ENCODE assay signal across 8 cellular contexts in genomic region chr5:115296130-115296997, GRCh38. TPM values are rescaled to one million over a fixed set of nuclear protein-coding genes. Genes with fewer than 3 reads are reported as not detected.
DNase-seq lines count a peak whose midpoint lies in the region; ATAC-seq and TF ChIP-seq lines count a peak whose summit lies in the region.

CCDC112 (minus strand) TSS chr5:115296654; CDS start chr5:115296543, 111 bp downstream.

- DNase-seq in NCI-H2196 treated with DMSO at 0.1 percent for 48 hours (lab: John Stamatoyannopoulos, UW; ENCODE audit: unreplicated experiment) = peak; percentile 55
- DNase-seq in activated CD4-positive, alpha-beta T cell treated with anti-CD3 and anti-CD28 coated beads for 24 hours (ENCODE audit: low read depth in 2 of 2) = peak; percentile 77
- peak; percentile 91 for DNase-seq in colonic mucosa
- peak; percentile 73 for DNase-seq in left lobe of liver (ENCODE audit: low spot score)
- peak; percentile 76 for DNase-seq in stimulated activated CD4-positive, alpha-beta T cell treated with anti-CD3 and anti-CD28 coated beads, Interleukin-2, amount 100 ng/mL, for 4 hours (ENCODE audit: low read depth)

- peak within 1 kb of the TSS; percentile 61 to 90 for H3K9ac ChIP-seq in colonic mucosa (ENCODE audit: low read depth in 2 of 2, low read length in 2 of 2)

- H3K79me2 ChIP-seq in ACC112 (ENCODE audit: control insufficient read depth, insufficient read depth, low read length, unreplicated experiment) = peaks cover 18% of the 10 kb centered on the region

- H3K27ac ChIP-seq in ACC112 (ENCODE audit: low read depth, low read length) (no peak within 1 kb of the TSS), colonic mucosa (peak within 1 kb of the TSS; percentile 83)

- H3K27me3 ChIP-seq in ACC112 (ENCODE audit: insufficient read depth, low read length) (no peaks in the 10 kb centered on the region), colonic mucosa (no peaks in the 10 kb centered on the region)

- peak within 1 kb of the TSS; percentile 87 for H2AFZ ChIP-seq in ACC112 (ENCODE audit: low read length, unreplicated experiment)

- H3K4me1 ChIP-seq in ACC112 (ENCODE audit: control insufficient read depth, insufficient read depth, low read length, unreplicated experiment) (no peaks in the 10 kb centered on the region), colonic mucosa (no peaks in the 10 kb centered on the region)

- ATAC-seq in GM18858 (IDR thresholded peaks at IDR 0.05; ENCODE audit: unreplicated experiment) (peak; percentile 74), HG03064 (IDR thresholded peaks at IDR 0.05; ENCODE audit: low read depth, unreplicated experiment) (peak; percentile 71), left lobe of liver (peak; percentile 92)

- H3K4me3 ChIP-seq in ACC112 (ENCODE audit: low read depth, low read length) (peak within 1 kb of the TSS; percentile 83), colonic mucosa (peak within 1 kb of the TSS; percentile 66)

- intact Hi-C loops in colonic mucosa (cut with DNase I) = no loop called here

- H3K36me3 ChIP-seq in ACC112 (ENCODE audit: insufficient read depth, low read length) = no peaks in the 10 kb centered on the region
- H3K36me3 ChIP-seq in colonic mucosa = no peaks in the 10 kb centered on the region

- H3K9me3 ChIP-seq in colonic mucosa = no peaks in the 10 kb centered on the region

- TF ChIP-seq CTCF in colonic mucosa (IDR thresholded peaks at IDR 0.05) = no peak

RNA-seq across cellular contexts. Expression of gene CCDC112, which starts in this region (rescaled TPM):
- total RNA-seq in colonic mucosa = 10 to 100 TPM in 1 of 2 donors, 1 to 10 TPM in 1; 7.6 to 10.5 TPM
- 0.58 TPM for total RNA-seq in left lobe of liver

Comparison
In these comparisons a context has a peak if more than half of its experiments do, and no peak if none do; other contexts are left out.
1. Peak in DNase-seq and ATAC-seq in left lobe of liver; RNA of the gene not detected or under 1 TPM.